ENCODE assay signal across 1 cellular context in genomic region chrX:18886344-18887161, GRCh38.
TF ChIP-seq lines count a peak whose summit lies in the region.

No MANE protein-coding gene starts in this region.

TF ChIP-seq in HEK293, 187 proteins besides CTCF, POLR2A, EP300 and RAD21 (continued from another document):
- TF ChIP-seq ZNF654 (tag by site-specific recombination; IDR thresholded peaks at IDR 0.05; ENCODE audit: low read depth) = peak; percentile 36
- TF ChIP-seq GLIS2 (tag by site-specific recombination; IDR thresholded peaks at IDR 0.05) = peak; percentile 77
- peak; percentile 74 for TF ChIP-seq SP2 (tag by site-specific recombination; IDR thresholded peaks at IDR 0.05)
- no peak for TF ChIP-seq ZNF48 (tag by site-specific recombination; IDR thresholded peaks at IDR 0.05)
TF ChIP-seq in HEK293: peak in this region for 17.
